In genomic region chr5:80487829-80488708, GRCh38 we compare ENCODE assay signal across 8 cellular contexts. TPM values are rescaled to one million over a fixed set of nuclear protein-coding genes. Genes with fewer than 3 reads are reported as not detected.
DNase-seq lines count a peak whose midpoint lies in the region; ATAC-seq and TF ChIP-seq lines count a peak whose summit lies in the region.

TSS of gene FAM151B (plus strand) at chr5:80488100. CDS start at chr5:80488124, 24 bp downstream.

- H3K27me3 ChIP-seq in rectal smooth muscle tissue (ENCODE audit: control insufficient read depth, insufficient read depth, low read length) (no peaks in the 10 kb centered on the region), aorta (ENCODE audit: control insufficient read depth in 1 of 2, insufficient read depth in 2 of 2, low read length in 1 of 2) (no peaks in the 10 kb centered on the region)

- H3K9me3 ChIP-seq in aorta (ENCODE audit: control insufficient read depth, low read length): no peaks in the 10 kb centered on the region

- WGBS in aorta, 2 donors: 0 to 1% methylated on average over 83 of the region's 83 CpGs

- H3K4me1 ChIP-seq in rectal smooth muscle tissue (ENCODE audit: control insufficient read depth, insufficient read depth, low read length) (no peaks in the 10 kb centered on the region), aorta (ENCODE audit: control insufficient read depth in 1 of 2, insufficient read depth in 2 of 2, low read length in 2 of 2) (no peaks in the 10 kb centered on the region)

- no peak for TF ChIP-seq CTCF in astrocyte of the spinal cord (IDR thresholded peaks at IDR 0.05; ENCODE audit: low read depth, low read length)

- peak within 1 kb of the TSS; percentile 58 for H3K4me3 ChIP-seq in astrocyte of the spinal cord (ENCODE audit: low read depth, low read length)
- H3K4me3 ChIP-seq in rectal smooth muscle tissue (ENCODE audit: low read length): peak within 1 kb of the TSS; percentile 87
- peak within 1 kb of the TSS; percentile 52 to 62 for H3K4me3 ChIP-seq in aorta (ENCODE audit: low read length in 2 of 2)

- ATAC-seq in GM18505 (IDR thresholded peaks at IDR 0.05; ENCODE audit: unreplicated experiment) (peak; percentile 90), HG02970 (IDR thresholded peaks at IDR 0.05; ENCODE audit: low FRiP score, unreplicated experiment) (peak; percentile 85), aorta (ENCODE audit: low FRiP score) (peak; percentile 95)

- in situ Hi-C loops in astrocyte of the spinal cord (cut with HindIII; ENCODE audit: low sequenced_read_pairs): no loop called here

- no peak within 1 kb of the TSS for H3K9ac ChIP-seq in rectal smooth muscle tissue (ENCODE audit: low read length)

- TF ChIP-seq POLR2A in GM18505 (IDR thresholded peaks at IDR 0.05; ENCODE audit: borderline replicate concordance, extremely low read depth, insufficient read depth, insufficient read length): no peak

- H3K27ac ChIP-seq in rectal smooth muscle tissue (ENCODE audit: low read depth, low read length): peak within 1 kb of the TSS; percentile 56
- H3K27ac ChIP-seq in aorta (ENCODE audit: low read depth in 1 of 2, low read length in 2 of 2): peak within 1 kb of the TSS in 1 of 2 donors; percentile 4

- intact Hi-C loops in aorta (cut with DNase I): loop anchor here in 1 of 2 donors (1.0 to 10.0 kb wide), 3 partner anchors 80 to 184 kb away; partner anchors contain the start of genes DHFR, MSH3 and ZFYVE16

- no peaks in the 10 kb centered on the region for H3K36me3 ChIP-seq in rectal smooth muscle tissue (ENCODE audit: control insufficient read depth, insufficient read depth, low read length)
- no peaks in the 10 kb centered on the region for H3K36me3 ChIP-seq in aorta (ENCODE audit: control insufficient read depth in 1 of 2, insufficient read depth in 2 of 2, low read length in 1 of 2)

- DNase-seq in NCI-H187 treated with DMSO at 0.1 percent for 48 hours (lab: John Stamatoyannopoulos, UW) (peak; percentile 81), T1000 (lab: John Stamatoyannopoulos, UW) (peak; percentile 84), astrocyte of the spinal cord (ENCODE audit: low read depth, low spot score) (peak; percentile 91), hippocampal formation (lab: John Stamatoyannopoulos, UW) (peak; percentile 54 to 82), aorta (peak; percentile 92 to 94)

RNA-seq across cellular contexts. Expression of gene FAM151B, which starts in this region (rescaled TPM):
- total RNA-seq in aorta: 1 to 10 TPM; 1.9 to 4.4 TPM
- 1 to 10 TPM in 1 of 2 donors, under 1 TPM in 1; 0.95 to 3.3 TPM for polyA plus RNA-seq in aorta
